ENCODE assay signal across 9 cellular contexts in the genomic region with DNA sequence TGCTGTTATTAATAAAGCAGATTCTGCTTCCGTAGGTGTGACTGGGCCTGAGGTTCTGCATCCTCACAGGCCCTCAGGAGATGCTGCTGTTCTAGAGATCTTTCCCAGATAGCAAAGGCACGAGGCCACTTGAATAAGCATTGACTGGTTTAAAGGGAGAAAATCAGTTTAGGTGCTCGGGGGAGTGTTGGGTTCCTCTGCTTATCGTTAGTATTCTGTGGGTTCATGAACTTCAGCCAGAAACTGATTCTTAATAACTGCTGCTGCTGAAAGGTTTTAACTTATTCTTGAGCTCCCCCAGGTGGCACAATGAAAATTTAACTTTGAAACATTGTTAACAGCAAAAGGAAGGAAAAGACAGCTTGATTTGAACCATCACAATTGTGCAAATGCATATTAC. TPM values are rescaled to one million over a fixed set of nuclear protein-coding genes. Genes with fewer than 3 reads are reported as not detected.
DNase-seq lines count a peak whose midpoint lies in the region; ATAC-seq and TF ChIP-seq lines count a peak whose summit lies in the region.
"Had no signal": no experiment of that assay in that cellular context is flagged by ENCODE, and none has a peak within 500 bp of the region (broad histone marks: within the 10 kb centered on the region; RNA-seq: fewer than 3 reads in every experiment).

No MANE protein-coding gene starts in this region.

- H3K4me1 Mint-ChIP-seq in Calu3 (ENCODE audit: low read depth, unreplicated experiment) (peaks cover 19% of the 10 kb centered on the region), HFFc6 (ENCODE audit: low read depth) (peaks cover 28% of the 10 kb centered on the region)
- H3K4me1 Mint-ChIP-seq in activated CD8-positive, alpha-beta T cell treated with anti-CD3 and anti-CD28 coated beads for 36 hours (ENCODE audit: low read depth) = peaks cover 52% of the 10 kb centered on the region
- peaks cover 8 to 11% of the 10 kb centered on the region in 2 donors for H3K4me1 Mint-ChIP-seq in natural killer cell treated with Interleukin-12 subunit alpha and Interleukin-12 subunit beta and Interleukin-15 and Interleukin-18, amount 100 ng/mL, for 72 hours (ENCODE audit: low read depth in 2 of 2)

- H3K4me3 ChIP-seq in left lung = no peak overlapping the region

- H3K27ac ChIP-seq in left lung = no peak overlapping the region

- no peaks in the 10 kb centered on the region for H3K9me3 Mint-ChIP-seq in Calu3 (ENCODE audit: low read depth, unreplicated experiment)
- H3K9me3 Mint-ChIP-seq in HFFc6 = no peaks in the 10 kb centered on the region
- H3K9me3 Mint-ChIP-seq in activated CD8-positive, alpha-beta T cell treated with anti-CD3 and anti-CD28 coated beads for 36 hours = no peaks in the 10 kb centered on the region
- no peaks in the 10 kb centered on the region for H3K9me3 Mint-ChIP-seq in natural killer cell treated with Interleukin-12 subunit alpha and Interleukin-12 subunit beta and Interleukin-15 and Interleukin-18, amount 100 ng/mL, for 72 hours
- H3K9me3 Mint-ChIP-seq: activated CD4-positive, alpha-beta memory T cell treated with anti-CD3 and anti-CD28 coated beads, Interleukin-2, amount 10 ng/mL, durations not matched to agents 7 days and 5 days had no signal

- H3K27me3 Mint-ChIP-seq in Calu3 (ENCODE audit: unreplicated experiment) = no peaks in the 10 kb centered on the region
- H3K27me3 Mint-ChIP-seq in HFFc6 (ENCODE audit: insufficient read depth) = no peaks in the 10 kb centered on the region
- H3K27me3 Mint-ChIP-seq in activated CD8-positive, alpha-beta T cell treated with anti-CD3 and anti-CD28 coated beads for 36 hours = no peaks in the 10 kb centered on the region
- H3K27me3 Mint-ChIP-seq in natural killer cell treated with Interleukin-12 subunit alpha and Interleukin-12 subunit beta and Interleukin-15 and Interleukin-18, amount 100 ng/mL, for 72 hours = no peaks in the 10 kb centered on the region
- H3K27me3 Mint-ChIP-seq: activated CD4-positive, alpha-beta memory T cell treated with anti-CD3 and anti-CD28 coated beads, Interleukin-2, amount 10 ng/mL, durations not matched to agents 7 days and 5 days had no signal

- peaks cover 0 to 9% of the 10 kb centered on the region in 2 donors for H3K4me1 ChIP-seq in left lung

- CTCF ChIA-PET in Calu3 (lab: Charles Lee) = interaction anchor here (0.6 to 1.8 kb wide), 5 partner anchors 45 to 357 kb away, joined by 3 to 7 read pairs (median 4); no protein-coding TSS in a partner anchor
- CTCF ChIA-PET in activated CD8-positive, alpha-beta T cell treated with anti-CD3 and anti-CD28 coated beads for 36 hours (lab: Charles Lee) = interaction anchor here (0.6 to 6.2 kb wide), 18 partner anchors 8 to 313 kb away, joined by 3 to 46 read pairs (median 3); no protein-coding TSS in a partner anchor

- BruUV-seq in Calu3 (replicated peaks; lab: Mats Ljungman, UMichigan) = no TSS peak

- TF ChIP-seq CTCF in Calu3 (IDR thresholded peaks at IDR 0.05; ENCODE audit: unreplicated experiment) = peak; percentile 15
- TF ChIP-seq CTCF in HFFc6 (IDR thresholded peaks at IDR 0.05) = peak; percentile 66
- TF ChIP-seq CTCF in activated CD8-positive, alpha-beta T cell treated with anti-CD3 and anti-CD28 coated beads for 36 hours (IDR thresholded peaks at IDR 0.05) = peak; percentile 42
- TF ChIP-seq CTCF in left lung (IDR thresholded peaks at IDR 0.05) = peak in 1 of 2 donors; percentile 11

- intact Hi-C loops in Calu3 (cut with micrococcal nuclease; ENCODE audit: unreplicated experiment) = loop anchor here (5.0 kb wide), 1 partner anchor 312 kb away; no protein-coding TSS in a partner anchor
- intact Hi-C loops in activated CD8-positive, alpha-beta T cell treated with anti-CD3 and anti-CD28 coated beads for 36 hours (cut with micrococcal nuclease) = no loop called here
- intact Hi-C loops in left lung (cut with DNase I) = no loop called here
- intact Hi-C loops in posterior cingulate gyrus (cut with DNase I) = no loop called here

- peak; percentile 31 for ATAC-seq in activated CD8-positive, alpha-beta T cell treated with anti-CD3 and anti-CD28 coated beads for 36 hours
- ATAC-seq in left lung (peak; percentile 15), HG03039 (IDR thresholded peaks at IDR 0.05; ENCODE audit: unreplicated experiment) (no peak)
- no peak for ATAC-seq in natural killer cell treated with Interleukin-12 subunit alpha and Interleukin-12 subunit beta and Interleukin-15 and Interleukin-18, amount 100 ng/mL, for 72 hours

- DNase-seq in Calu3 = no peak
- DNase-seq in HFFc6 = peak; percentile 18
- DNase-seq in activated CD8-positive, alpha-beta T cell treated with anti-CD3 and anti-CD28 coated beads for 36 hours = no peak
- DNase-seq in left lung = no peak
- no peak for DNase-seq in posterior cingulate gyrus
- no peak for DNase-seq in COLO829 (ENCODE audit: low spot score)
- DNase-seq in natural killer cell treated with Interleukin-12 subunit alpha and Interleukin-12 subunit beta and Interleukin-15 and Interleukin-18, amount 100 ng/mL, for 72 hours (ENCODE audit: low spot score) = no peak
- DNase-seq: activated CD4-positive, alpha-beta memory T cell treated with anti-CD3 and anti-CD28 coated beads, Interleukin-2, amount 10 ng/mL, durations not matched to agents 7 days and 5 days had no signal

- H3K27me3 ChIP-seq in left lung = no peaks in the 10 kb centered on the region

- peaks cover 67% of the 10 kb centered on the region for H3K36me3 Mint-ChIP-seq in Calu3 (ENCODE audit: insufficient read depth, unreplicated experiment)
- peaks cover 11% of the 10 kb centered on the region for H3K36me3 Mint-ChIP-seq in HFFc6 (ENCODE audit: low read depth)
- peaks cover 29% of the 10 kb centered on the region for H3K36me3 Mint-ChIP-seq in activated CD8-positive, alpha-beta T cell treated with anti-CD3 and anti-CD28 coated beads for 36 hours (ENCODE audit: low read depth)
- H3K36me3 Mint-ChIP-seq in natural killer cell treated with Interleukin-12 subunit alpha and Interleukin-12 subunit beta and Interleukin-15 and Interleukin-18, amount 100 ng/mL, for 72 hours = no peaks in the 10 kb centered on the region

- peaks cover 0 to 31% of the 10 kb centered on the region in 2 donors for H3K36me3 ChIP-seq in left lung

- no peaks in the 10 kb centered on the region for H3K9me3 ChIP-seq in left lung

- H3K4me3 Mint-ChIP-seq in Calu3 (ENCODE audit: low read depth, unreplicated experiment) (no peak overlapping the region), HFFc6 (no peak overlapping the region)
- H3K4me3 Mint-ChIP-seq in activated CD8-positive, alpha-beta T cell treated with anti-CD3 and anti-CD28 coated beads for 36 hours = no peak overlapping the region
- no peak overlapping the region for H3K4me3 Mint-ChIP-seq in natural killer cell treated with Interleukin-12 subunit alpha and Interleukin-12 subunit beta and Interleukin-15 and Interleukin-18, amount 100 ng/mL, for 72 hours
- H3K4me3 Mint-ChIP-seq: activated CD4-positive, alpha-beta memory T cell treated with anti-CD3 and anti-CD28 coated beads, Interleukin-2, amount 10 ng/mL, durations not matched to agents 7 days and 5 days had no signal

- POLR2A ChIA-PET in activated CD8-positive, alpha-beta T cell treated with anti-CD3 and anti-CD28 coated beads for 36 hours (lab: Charles Lee) = no interaction called here

- H3K27ac Mint-ChIP-seq in Calu3 (ENCODE audit: unreplicated experiment) (no peak overlapping the region), HFFc6 (no peak overlapping the region)
- no peak overlapping the region for H3K27ac Mint-ChIP-seq in activated CD8-positive, alpha-beta T cell treated with anti-CD3 and anti-CD28 coated beads for 36 hours
- no peak overlapping the region for H3K27ac Mint-ChIP-seq in natural killer cell treated with Interleukin-12 subunit alpha and Interleukin-12 subunit beta and Interleukin-15 and Interleukin-18, amount 100 ng/mL, for 72 hours
- H3K27ac Mint-ChIP-seq: activated CD4-positive, alpha-beta memory T cell treated with anti-CD3 and anti-CD28 coated beads, Interleukin-2, amount 10 ng/mL, durations not matched to agents 7 days and 5 days had no signal

RNA-seq across cellular contexts. Expression of a gene that starts 56.9 kb away (rescaled TPM):
- total RNA-seq in Calu3 (2022) (242 and 270 TPM in 2 replicates), left lung (10 to 100 TPM; 43.1 to 67.5 TPM)
- 100 to 1,000 TPM; 143 to 270 (median 148) TPM for total RNA-seq in HFFc6 (2021; fragmentation: NEBNext Ultra II Directional; extraction: Animal tissue kit (Norgen Biotek cat#: 25700))
- total RNA-seq in activated CD8-positive, alpha-beta T cell treated with anti-CD3 and anti-CD28 coated beads for 36 hours = 1 to 10 TPM; 7.9 to 8.4 TPM
- 10 to 100 TPM; 15.6 to 36.9 TPM for total RNA-seq in natural killer cell treated with Interleukin-12 subunit alpha and Interleukin-12 subunit beta and Interleukin-15 and Interleukin-18, amount 100 ng/mL, for 72 hours

Comparison
In these comparisons a context has a peak if more than half of its experiments do, and no peak if none do; other contexts are left out.
1. ATAC-seq: peak in activated CD8-positive, alpha-beta T cell treated with anti-CD3 and anti-CD28 coated beads for 36 hours (single experiment) and left lung (single experiment); none in HG03039 (single experiment) and natural killer cell treated with Interleukin-12 subunit alpha and Interleukin-12 subunit beta and Interleukin-15 and Interleukin-18, amount 100 ng/mL, for 72 hours (0 of 2).